8 cellular contexts compared by ENCODE assay signal in genomic region chr12:57904848-57905811, GRCh38. TPM values are rescaled to one million over a fixed set of nuclear protein-coding genes. Genes with fewer than 3 reads are reported as not detected.
DNase-seq lines count a peak whose midpoint lies in the region; ATAC-seq and TF ChIP-seq lines count a peak whose summit lies in the region.

No MANE protein-coding gene starts in this region.

- H3K4me2 ChIP-seq in OCI-LY1 (ENCODE audit: low read length) = peak overlapping the region; percentile 59

- peak; percentile 100 for TF ChIP-seq CTCF in OCI-LY1 (IDR thresholded peaks at IDR 0.05; ENCODE audit: low read length)

- no peak overlapping the region for H3K4me3 ChIP-seq in OCI-LY1 (ENCODE audit: low read depth, low read length, poor library complexity, severe bottlenecking)
- H3K4me3 ChIP-seq in muscle layer of duodenum (ENCODE audit: low read depth in 1 of 2, low read length in 2 of 2) = peak overlapping the region; percentile 41 to 49

- DNase-seq in DMS114 treated with DMSO at 0.1 percent for 48 hours (lab: John Stamatoyannopoulos, UW; ENCODE audit: unreplicated experiment) (peak; percentile 88), epidermal melanocyte (ENCODE audit: insufficient read length, low spot score) (peak; percentile 71)
- peak; percentile 54 for DNase-seq in activated CD8-positive, alpha-beta memory T cell treated with anti-CD3 and anti-CD28 coated beads, Interleukin-2, amount 50 U/mL, for 1 hour (ENCODE audit: extremely low read depth)
- peak; percentile 61 to 67 for DNase-seq in stimulated activated CD8-positive, alpha-beta memory T cell treated with anti-CD3 and anti-CD28 coated beads, Interleukin-7, amount 100 ng/mL, for 4 hours (ENCODE audit: low read depth in 2 of 2)

- H3K4me1 Mint-ChIP-seq in IgD-negative memory B cell = peaks cover 0 to 5% (median 2%) of the 10 kb centered on the region in 3 donors

- H3K9me3 ChIP-seq in OCI-LY1 (ENCODE audit: low read length) (no peaks in the 10 kb centered on the region), muscle layer of duodenum (ENCODE audit: control insufficient read depth in 1 of 2, low read length in 2 of 2) (no peaks in the 10 kb centered on the region)

- no peaks in the 10 kb centered on the region for H3K9me3 Mint-ChIP-seq in IgD-negative memory B cell

- H3K36me3 ChIP-seq in OCI-LY1 (ENCODE audit: insufficient read depth, low read length) (no peaks in the 10 kb centered on the region), muscle layer of duodenum (ENCODE audit: control insufficient read depth in 1 of 2, insufficient read depth in 2 of 2, low read length in 2 of 2) (no peaks in the 10 kb centered on the region)

- H3K27ac ChIP-seq in OCI-LY1 (ENCODE audit: low read depth, low read length, poor library complexity, severe bottlenecking) (no peak overlapping the region), muscle layer of duodenum (ENCODE audit: low read length) (no peak overlapping the region)

- H3K36me3 Mint-ChIP-seq in IgD-negative memory B cell = no peaks in the 10 kb centered on the region

- peaks cover 11% of the 10 kb centered on the region for H3K27me3 Mint-ChIP-seq in IgD-negative memory B cell

- H3K9ac ChIP-seq in OCI-LY1 (ENCODE audit: low read length) = no peak overlapping the region

- peak overlapping the region in 3 of 4 donors; percentile 5 to 93 (median 82) for H3K4me3 Mint-ChIP-seq in IgD-negative memory B cell

- no peaks in the 10 kb centered on the region for H3K79me2 ChIP-seq in OCI-LY1 (ENCODE audit: insufficient read depth, low read length)

- no peak overlapping the region for H2AFZ ChIP-seq in OCI-LY1 (ENCODE audit: low read length)

- no peaks in the 10 kb centered on the region for H3F3A ChIP-seq in OCI-LY1 (ENCODE audit: insufficient read depth, low read length)

- no peaks in the 10 kb centered on the region for H3K9me2 ChIP-seq in OCI-LY1 (ENCODE audit: low read depth, low read length)

- ATAC-seq in GM21528 (IDR thresholded peaks at IDR 0.05; ENCODE audit: low FRiP score, unreplicated experiment) = peak; percentile 91

- H3K4me1 ChIP-seq in OCI-LY1 (ENCODE audit: insufficient read depth, low read length, severe bottlenecking) = peaks cover 4% of the 10 kb centered on the region
- no peaks in the 10 kb centered on the region for H3K4me1 ChIP-seq in muscle layer of duodenum (ENCODE audit: control insufficient read depth in 1 of 2, insufficient read depth in 2 of 2, low read length in 2 of 2)

- H3K27me3 ChIP-seq in OCI-LY1 (ENCODE audit: insufficient read depth, low read length) = peaks cover 2% of the 10 kb centered on the region
- no peaks in the 10 kb centered on the region for H3K27me3 ChIP-seq in muscle layer of duodenum (ENCODE audit: low read depth, low read length)

- H3K27ac Mint-ChIP-seq in IgD-negative memory B cell = peak overlapping the region in 2 of 3 donors; percentile 72 to 77

- no peaks in the 10 kb centered on the region for H4K20me1 ChIP-seq in OCI-LY1 (ENCODE audit: insufficient read depth, low read length)

RNA-seq across cellular contexts. Expression of gene ATP23, which starts 36.2 kb away (rescaled TPM):
- polyA plus RNA-seq in IgD-negative memory B cell = 18.3 TPM

RNA-seq across cellular contexts. Expression of gene CTDSP2, which starts 58.6 kb away (rescaled TPM):
- 44.6 TPM for polyA plus RNA-seq in IgD-negative memory B cell
